ENCODE assay signal across 8 cellular contexts in genomic region chr9:109903515-109904138, GRCh38.
DNase-seq lines count a peak whose midpoint lies in the region; ATAC-seq and TF ChIP-seq lines count a peak whose summit lies in the region.

No MANE protein-coding gene starts in this region.

- no peak overlapping the region for H3K4me3 Mint-ChIP-seq in endodermal cell

- ATAC-seq in HG02642 (IDR thresholded peaks at IDR 0.05; ENCODE audit: poor library complexity, unreplicated experiment) (peak; percentile 52), GM21737 (IDR thresholded peaks at IDR 0.05; ENCODE audit: unreplicated experiment) (no peak)

- H3K9me3 Mint-ChIP-seq in endodermal cell: no peaks in the 10 kb centered on the region

- DNase-seq in DMS114 treated with DMSO at 0.1 percent for 48 hours (lab: John Stamatoyannopoulos, UW; ENCODE audit: unreplicated experiment) (peak; percentile 44), NCI-H748 treated with DMSO at 0.1 percent for 48 hours (lab: John Stamatoyannopoulos, UW) (peak; percentile 67), endodermal cell (peak; percentile 80), middle frontal gyrus (ENCODE audit: extremely low spot score, low spot score) (peak; percentile 51), testis (peak; percentile 76)
- peak; percentile 56 for DNase-seq in activated CD4-positive, alpha-beta T cell treated with anti-CD3 and anti-CD28 coated beads, Interleukin-2, amount 50 U/mL, for 1 hour

- H3K4me3 ChIP-seq in endodermal cell (ENCODE audit: low read length) (no peak overlapping the region), testis (no peak overlapping the region)

- H3K4me1 Mint-ChIP-seq in endodermal cell: peaks cover 1% of the 10 kb centered on the region

- H3K4me1 ChIP-seq in endodermal cell (ENCODE audit: control insufficient read depth, insufficient read depth, low read length) (no peaks in the 10 kb centered on the region), testis (no peaks in the 10 kb centered on the region)

- 5 to 6% methylated on average over 2 of the region's 2 CpGs for WGBS in endodermal cell (ENCODE audit: insufficient coverage in 1 of 2, insufficient read length in 1 of 2), 2 experiments
- WGBS in testis, 2 donors: 29 to 33% methylated on average over 2 of the region's 2 CpGs

- no peaks in the 10 kb centered on the region for H3K27me3 Mint-ChIP-seq in endodermal cell (ENCODE audit: insufficient read depth)

- intact Hi-C loops in testis (cut with DNase I; ENCODE audit: low total_unique reads): loop anchor here (2.0 kb wide), 1 partner anchor 253 kb away; no protein-coding TSS in a partner anchor

- H3K27ac ChIP-seq in endodermal cell (ENCODE audit: low read depth, low read length): no peak overlapping the region
- H3K27ac ChIP-seq in testis: no peak overlapping the region

- peak; percentile 91 for TF ChIP-seq CTCF in endodermal cell (conservative IDR thresholded peaks at IDR 0.05)
- TF ChIP-seq CTCF in testis (IDR thresholded peaks at IDR 0.05): peak; percentile 59 to 67 (median 61)

- H3K36me3 ChIP-seq in endodermal cell (ENCODE audit: control insufficient read depth, insufficient read depth, low read length) (no peaks in the 10 kb centered on the region), testis (ENCODE audit: low read depth, missing control alignments) (no peaks in the 10 kb centered on the region)

- TF ChIP-seq POLR2A in testis (IDR thresholded peaks at IDR 0.05): no peak

- H3K36me3 Mint-ChIP-seq in endodermal cell (ENCODE audit: low read depth): no peaks in the 10 kb centered on the region

- H3K9ac ChIP-seq in endodermal cell (ENCODE audit: extremely low read depth, low read length, poor library complexity, severe bottlenecking): no peak overlapping the region

- no peaks in the 10 kb centered on the region for H3K27me3 ChIP-seq in endodermal cell (ENCODE audit: control insufficient read depth, insufficient read depth, low read length, poor library complexity, severe bottlenecking)
- no peaks in the 10 kb centered on the region for H3K27me3 ChIP-seq in testis

- no peak overlapping the region for H3K27ac Mint-ChIP-seq in endodermal cell

- H3K9me3 ChIP-seq in endodermal cell (ENCODE audit: control insufficient read depth, low read length): no peaks in the 10 kb centered on the region
- H3K9me3 ChIP-seq in testis: no peaks in the 10 kb centered on the region
